In the genomic region with DNA sequence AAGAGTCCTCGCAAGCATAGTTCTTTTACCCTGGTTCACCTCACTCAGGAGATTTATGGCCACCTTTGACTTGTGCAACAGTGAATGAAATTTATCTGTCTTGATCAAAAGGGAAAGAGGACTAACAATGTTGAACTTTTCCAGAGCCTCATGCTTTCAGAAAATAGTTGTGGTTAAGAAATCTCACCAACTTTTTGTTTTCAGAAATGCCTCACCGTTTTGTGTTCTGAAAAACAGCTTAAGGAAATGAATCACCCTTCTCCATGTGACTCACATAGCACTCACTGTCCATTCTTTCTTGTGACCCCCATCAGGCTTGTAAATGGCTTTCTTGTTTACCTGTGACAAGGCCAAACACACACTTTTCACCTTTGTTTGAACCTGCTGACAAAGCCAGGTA, we compare ENCODE assay signal across 8 cellular contexts.
DNase-seq lines count a peak whose midpoint lies in the region; ATAC-seq and TF ChIP-seq lines count a peak whose summit lies in the region.

No MANE protein-coding gene starts in this region.

- no peaks in the 10 kb centered on the region for H3K27me3 ChIP-seq in hepatocyte

- H3K27ac ChIP-seq in hepatocyte, result peak overlapping the region; percentile 50

- H3K9me2 ChIP-seq in hepatocyte (replicated peaks; ENCODE audit: insufficient read depth), result no peaks in the 10 kb centered on the region

- DNase-seq in hepatocyte (ENCODE audit: low spot score) (peak; percentile 28), globus pallidus (ENCODE audit: low spot score) (no peak), SKM-1 (lab: John Stamatoyannopoulos, UW; ENCODE audit: unreplicated experiment) (no peak), left ventricle myocardium superior (no peak), anterior cingulate cortex (lab: John Stamatoyannopoulos, UW) (no peak)

- H2AFZ ChIP-seq in hepatocyte, result no peak overlapping the region

- H3K4me3 ChIP-seq in hepatocyte, result no peak overlapping the region

- ATAC-seq in GM18508 (IDR thresholded peaks at IDR 0.05; ENCODE audit: insufficient read depth, unreplicated experiment) (peak; percentile 63), HG02852 (IDR thresholded peaks at IDR 0.05; ENCODE audit: unreplicated experiment) (peak; percentile 72), SK-N-SH treated with all-trans-retinoic acid at 6 μM for 48 hours (peak; percentile 91), left ventricle myocardium superior (no peak)

- peaks cover 10% of the 10 kb centered on the region for H3K4me1 ChIP-seq in hepatocyte (ENCODE audit: insufficient read depth)

- no peaks in the 10 kb centered on the region for H3K36me3 ChIP-seq in hepatocyte (replicated peaks; ENCODE audit: insufficient read depth, low read depth)

- no peaks in the 10 kb centered on the region for H3K9me3 ChIP-seq in hepatocyte (ENCODE audit: low read depth)

- intact Hi-C loops in left ventricle myocardium superior (cut with micrococcal nuclease), result no loop called here

- TF ChIP-seq CTCF in hepatocyte (IDR thresholded peaks at IDR 0.05; ENCODE audit: poor library complexity), result no peak

- no peak overlapping the region for H3K4me2 ChIP-seq in hepatocyte

- no peaks in the 10 kb centered on the region for H3K79me2 ChIP-seq in hepatocyte

- 63% methylated on average over 2 of the region's 2 CpGs for WGBS in hepatocyte (ENCODE audit: low lambda C conversion rate, missing lambda C conversion rate)

- H4K20me1 ChIP-seq in hepatocyte (ENCODE audit: insufficient read depth, poor library complexity, severe bottlenecking), result no peaks in the 10 kb centered on the region

TF ChIP-seq in SK-N-SH treated with all-trans-retinoic acid at 6 μM for 48 hours, 23 proteins besides CTCF, POLR2A, EP300 and RAD21:
- TF ChIP-seq TOX (CRISPR knock-in tag; IDR thresholded peaks at IDR 0.05; ENCODE audit: borderline replicate concordance), result peak; percentile 96
- TF ChIP-seq ZC3H10 (CRISPR knock-in tag; IDR thresholded peaks at IDR 0.05), result peak; percentile 98
- TF ChIP-seq ISL1 (CRISPR knock-in tag; IDR thresholded peaks at IDR 0.05), result peak; percentile 98
- no peak for TF ChIP-seq ESRRG (CRISPR knock-in tag; IDR thresholded peaks at IDR 0.05)
- TF ChIP-seq, protein P1, sequence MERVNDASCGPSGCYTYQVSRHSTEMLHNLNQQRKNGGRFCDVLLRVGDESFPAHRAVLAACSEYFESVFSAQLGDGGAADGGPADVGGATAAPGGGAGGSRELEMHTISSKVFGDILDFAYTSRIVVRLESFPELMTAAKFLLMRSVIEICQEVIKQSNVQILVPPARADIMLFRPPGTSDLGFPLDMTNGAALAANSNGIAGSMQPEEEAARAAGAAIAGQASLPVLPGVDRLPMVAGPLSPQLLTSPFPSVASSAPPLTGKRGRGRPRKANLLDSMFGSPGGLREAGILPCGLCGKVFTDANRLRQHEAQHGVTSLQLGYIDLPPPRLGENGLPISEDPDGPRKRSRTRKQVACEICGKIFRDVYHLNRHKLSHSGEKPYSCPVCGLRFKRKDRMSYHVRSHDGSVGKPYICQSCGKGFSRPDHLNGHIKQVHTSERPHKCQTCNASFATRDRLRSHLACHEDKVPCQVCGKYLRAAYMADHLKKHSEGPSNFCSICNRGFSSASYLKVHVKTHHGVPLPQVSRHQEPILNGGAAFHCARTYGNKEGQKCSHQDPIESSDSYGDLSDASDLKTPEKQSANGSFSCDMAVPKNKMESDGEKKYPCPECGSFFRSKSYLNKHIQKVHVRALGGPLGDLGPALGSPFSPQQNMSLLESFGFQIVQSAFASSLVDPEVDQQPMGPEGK (CRISPR knock-in tag; IDR thresholded peaks at IDR 0.05; ENCODE audit: borderline replicate concordance), result peak; percentile 94
- TF ChIP-seq RARB (CRISPR knock-in tag; IDR thresholded peaks at IDR 0.05), result peak; percentile 91
- TF ChIP-seq, protein P2, sequence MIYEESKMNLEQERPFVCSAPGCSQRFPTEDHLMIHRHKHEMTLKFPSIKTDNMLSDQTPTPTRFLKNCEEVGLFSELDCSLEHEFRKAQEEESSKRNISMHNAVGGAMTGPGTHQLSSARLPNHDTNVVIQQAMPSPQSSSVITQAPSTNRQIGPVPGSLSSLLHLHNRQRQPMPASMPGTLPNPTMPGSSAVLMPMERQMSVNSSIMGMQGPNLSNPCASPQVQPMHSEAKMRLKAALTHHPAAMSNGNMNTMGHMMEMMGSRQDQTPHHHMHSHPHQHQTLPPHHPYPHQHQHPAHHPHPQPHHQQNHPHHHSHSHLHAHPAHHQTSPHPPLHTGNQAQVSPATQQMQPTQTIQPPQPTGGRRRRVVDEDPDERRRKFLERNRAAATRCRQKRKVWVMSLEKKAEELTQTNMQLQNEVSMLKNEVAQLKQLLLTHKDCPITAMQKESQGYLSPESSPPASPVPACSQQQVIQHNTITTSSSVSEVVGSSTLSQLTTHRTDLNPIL (CRISPR knock-in tag; IDR thresholded peaks at IDR 0.05; ENCODE audit: low read depth), result 0 out of 2 replicates have a peak, but pooled peaks have one; percentile 24
- no peak for TF ChIP-seq ZNF70 (CRISPR knock-in tag; IDR thresholded peaks at IDR 0.05)
- TF ChIP-seq, protein P3, sequence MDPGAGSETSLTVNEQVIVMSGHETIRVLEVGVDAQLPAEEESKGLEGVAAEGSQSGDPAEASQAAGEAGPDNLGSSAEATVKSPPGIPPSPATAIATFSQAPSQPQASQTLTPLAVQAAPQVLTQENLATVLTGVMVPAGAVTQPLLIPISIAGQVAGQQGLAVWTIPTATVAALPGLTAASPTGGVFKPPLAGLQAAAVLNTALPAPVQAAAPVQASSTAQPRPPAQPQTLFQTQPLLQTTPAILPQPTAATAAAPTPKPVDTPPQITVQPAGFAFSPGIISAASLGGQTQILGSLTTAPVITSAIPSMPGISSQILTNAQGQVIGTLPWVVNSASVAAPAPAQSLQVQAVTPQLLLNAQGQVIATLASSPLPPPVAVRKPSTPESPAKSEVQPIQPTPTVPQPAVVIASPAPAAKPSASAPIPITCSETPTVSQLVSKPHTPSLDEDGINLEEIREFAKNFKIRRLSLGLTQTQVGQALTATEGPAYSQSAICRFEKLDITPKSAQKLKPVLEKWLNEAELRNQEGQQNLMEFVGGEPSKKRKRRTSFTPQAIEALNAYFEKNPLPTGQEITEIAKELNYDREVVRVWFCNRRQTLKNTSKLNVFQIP (CRISPR knock-in tag; IDR thresholded peaks at IDR 0.05; ENCODE audit: borderline replicate concordance, low read depth), result peak; percentile 99; the same call in 1 of the 2 replicates
- no peak for TF ChIP-seq GLIS3 (CRISPR knock-in tag; IDR thresholded peaks at IDR 0.05)
- no peak for TF ChIP-seq PPARA (CRISPR knock-in tag; IDR thresholded peaks at IDR 0.05; ENCODE audit: borderline replicate concordance)
TF ChIP-seq in SK-N-SH treated with all-trans-retinoic acid at 6 μM for 48 hours: peak in this region for 7.
